ENCODE assay signal across 28 cellular contexts in genomic region chr2:97945791-97946190, GRCh38.
"Had no signal": no experiment of that assay in that cellular context is flagged by ENCODE, and none has a peak within 500 bp of the region (broad histone marks: within the 10 kb centered on the region; RNA-seq: fewer than 3 reads in every experiment).

No MANE protein-coding gene starts in this region.

- H3K27ac ChIP-seq: lower lobe of right lung, ovary, prostate gland, sigmoid colon, tibial nerve, vagina had no signal

- H3K4me3 ChIP-seq: lower lobe of right lung, mucosa of descending colon, ovary, prostate gland, sigmoid colon, smooth muscle cell, tibial nerve, vagina had no signal

- H3K4me2 ChIP-seq: smooth muscle cell had no signal

- H3K27me3 ChIP-seq: ovary, sigmoid colon, tibial nerve, vagina had no signal

- DNase-seq: hypothalamus; immature natural killer cell; kidney glomerular epithelial cell; left cardiac atrium; lower lobe of right lung; midbrain; mucosa of descending colon; naive thymus-derived CD4-positive, alpha-beta T cell; ovary; posterior cingulate gyrus; retina; right cardiac atrium; sigmoid colon; stimulated activated CD4-positive, alpha-beta T cell treated with anti-CD3 and anti-CD28 coated beads, Interleukin-1b, Interleukin-23, amount 100 ng/mL, for 48 hours; stimulated activated CD4-positive, alpha-beta T cell treated with anti-CD3 and anti-CD28 coated beads, Interleukin-2, amount 100 ng/mL, for 48 hours; stimulated activated CD4-positive, alpha-beta T cell treated with anti-CD3 and anti-CD28 coated beads, Interleukin-4, amount 100 ng/mL, for 4 hours; stimulated activated CD8-positive, alpha-beta memory T cell treated with anti-CD3 and anti-CD28 coated beads, Interleukin-4, amount 100 ng/mL, for 48 hours; stimulated activated naive CD4-positive, alpha-beta T cell treated with Interleukin-2 at 50 U/mL for 16 hours; stimulated activated naive CD8-positive, alpha-beta T cell treated with anti-CD3 and anti-CD28 coated beads, Interleukin-15, amount 100 ng/mL, for 72 hours; substantia nigra had no signal

- ATAC-seq: left cardiac atrium; left lobe of liver; lower lobe of right lung; mucosa of descending colon; naive thymus-derived CD4-positive, alpha-beta T cell; natural killer cell treated with Interleukin-12 subunit alpha and Interleukin-12 subunit beta and Interleukin-15 and Interleukin-18, amount 100 ng/mL, for 72 hours; right cardiac atrium; stimulated activated memory B cell treated with anti-CD40 and anti-IgM and Interleukin-4, amounts not matched to agents 10 μg/mL and 1 μg/mL and 100 μg/mL, for 72 hours; stimulated activated naive CD8-positive, alpha-beta T cell treated with anti-CD3 and anti-CD28 coated beads, Interleukin-15, amount 100 ng/mL, for 72 hours had no signal

- H3K4me1 ChIP-seq: prostate gland had no signal

- FAIRE-seq: islet of Langerhans had no signal

- H3K36me3 ChIP-seq: lower lobe of right lung, ovary, prostate gland, sigmoid colon, tibial nerve, vagina had no signal

- H3K9me3 ChIP-seq: lower lobe of right lung, ovary, prostate gland, sigmoid colon, vagina had no signal
